ENCODE assay signal across 24 cellular contexts in genomic region chrX:8044861-8045434, GRCh38.
"Had no signal": no experiment of that assay in that cellular context is flagged by ENCODE, and none has a peak within 500 bp of the region (broad histone marks: within the 10 kb centered on the region; RNA-seq: fewer than 3 reads in every experiment).

No MANE protein-coding gene starts in this region.

- H3K36me3 Mint-ChIP-seq: activated naive CD8-positive, alpha-beta T cell treated with anti-CD3 and anti-CD28 coated beads, Interleukin-2, amount 10 ng/mL, durations not matched to agents 7 days and 5 days; neural progenitor cell had no signal

- H3K9me3 ChIP-seq: gastrocnemius medialis, mucosa of descending colon, pancreas, sigmoid colon, tibial artery had no signal

- H3K4me3 ChIP-seq: gastrocnemius medialis, mucosa of descending colon, neural progenitor cell, pancreas, sigmoid colon, tibial artery had no signal

- H3K27ac Mint-ChIP-seq: activated B cell treated with CpG ODN at 0.5 μM for 24 hours; activated CD4-positive, alpha-beta memory T cell treated with anti-CD3 and anti-CD28 coated beads, Interleukin-2, amount 10 ng/mL, durations not matched to agents 7 days and 5 days; activated naive CD8-positive, alpha-beta T cell treated with anti-CD3 and anti-CD28 coated beads, Interleukin-2, amount 10 ng/mL, durations not matched to agents 7 days and 5 days; activated T-helper 17 cell treated with anti-CD3 and anti-CD28 coated beads, Interleukin-2, amount 50 U/mL, for 72 hours; dendritic cell treated with granulocyte-macrophage colony-stimulating factor and Interleukin-4, amounts not matched to agents 40 ng/mL and 50 ng/mL, for 4 days; naive B cell; neural progenitor cell; stimulated activated memory B cell treated with anti-CD40 and anti-IgM and Interleukin-4, amounts not matched to agents 10 μg/mL and 1 μg/mL and 100 μg/mL, for 72 hours had no signal

- DNase-seq: activated B cell treated with CpG ODN at 0.5 μM for 24 hours; activated CD4-positive, alpha-beta memory T cell treated with anti-CD3 and anti-CD28 coated beads, Interleukin-2, amount 10 ng/mL, durations not matched to agents 7 days and 5 days; activated CD4-positive, alpha-beta T cell treated with anti-CD3 and anti-CD28 coated beads for 4 hours; activated naive CD4-positive, alpha-beta T cell treated with Interleukin-2 at 50 U/mL for 16 hours; activated naive CD8-positive, alpha-beta T cell treated with anti-CD3 and anti-CD28 coated beads, Interleukin-2, amount 10 ng/mL, durations not matched to agents 7 days and 5 days; activated T-cell treated with anti-CD3 and anti-CD28 coated beads, Interleukin-2, amount 50 U/mL, for 1 hour; effector memory CD4-positive, alpha-beta T cell; gastrocnemius medialis; head of caudate nucleus; mesenchymal stem cell; mucosa of descending colon; naive B cell; pancreas; sigmoid colon; stimulated activated CD4-positive, alpha-beta T cell treated with anti-CD3 and anti-CD28 coated beads, Interleukin-4, amount 100 ng/mL, for 4 hours; T-helper 1 cell; T-helper 9 cell; tibial artery had no signal

- FAIRE-seq: pancreas had no signal

- H3K4me3 Mint-ChIP-seq: activated B cell treated with CpG ODN at 0.5 μM for 24 hours; activated CD4-positive, alpha-beta memory T cell treated with anti-CD3 and anti-CD28 coated beads, Interleukin-2, amount 10 ng/mL, durations not matched to agents 7 days and 5 days; activated naive CD8-positive, alpha-beta T cell treated with anti-CD3 and anti-CD28 coated beads, Interleukin-2, amount 10 ng/mL, durations not matched to agents 7 days and 5 days; activated T-helper 17 cell treated with anti-CD3 and anti-CD28 coated beads, Interleukin-2, amount 50 U/mL, for 72 hours; dendritic cell treated with granulocyte-macrophage colony-stimulating factor and Interleukin-4, amounts not matched to agents 40 ng/mL and 50 ng/mL, for 4 days; neural progenitor cell; stimulated activated memory B cell treated with anti-CD40 and anti-IgM and Interleukin-4, amounts not matched to agents 10 μg/mL and 1 μg/mL and 100 μg/mL, for 72 hours had no signal

- H2AFZ ChIP-seq: neural progenitor cell had no signal

- H3K27me3 ChIP-seq: gastrocnemius medialis, neural progenitor cell, pancreas, sigmoid colon, tibial artery had no signal

- ATAC-seq: activated T-helper 17 cell treated with anti-CD3 and anti-CD28 coated beads, Interleukin-2, amount 50 U/mL, for 72 hours; gastrocnemius medialis; mucosa of descending colon; pancreas; SK-N-SH treated with all-trans-retinoic acid at 6 μM for 48 hours; stimulated activated memory B cell treated with anti-CD40 and anti-IgM and Interleukin-4, amounts not matched to agents 10 μg/mL and 1 μg/mL and 100 μg/mL, for 72 hours had no signal

- H3K27me3 Mint-ChIP-seq: activated B cell treated with CpG ODN at 0.5 μM for 24 hours; activated CD4-positive, alpha-beta memory T cell treated with anti-CD3 and anti-CD28 coated beads, Interleukin-2, amount 10 ng/mL, durations not matched to agents 7 days and 5 days; activated naive CD8-positive, alpha-beta T cell treated with anti-CD3 and anti-CD28 coated beads, Interleukin-2, amount 10 ng/mL, durations not matched to agents 7 days and 5 days; activated T-helper 17 cell treated with anti-CD3 and anti-CD28 coated beads, Interleukin-2, amount 50 U/mL, for 72 hours; dendritic cell treated with granulocyte-macrophage colony-stimulating factor and Interleukin-4, amounts not matched to agents 40 ng/mL and 50 ng/mL, for 4 days; naive B cell; stimulated activated memory B cell treated with anti-CD40 and anti-IgM and Interleukin-4, amounts not matched to agents 10 μg/mL and 1 μg/mL and 100 μg/mL, for 72 hours had no signal

- H3K27ac ChIP-seq: epithelial cell of prostate, gastrocnemius medialis, neural progenitor cell, pancreas, sigmoid colon, tibial artery had no signal

- H3K36me3 ChIP-seq: gastrocnemius medialis, neural progenitor cell, pancreas, sigmoid colon, tibial artery had no signal

- H3K4me2 ChIP-seq: neural progenitor cell had no signal

- H3K4me1 ChIP-seq: pancreas, tibial artery had no signal

- H3K9ac ChIP-seq: neural progenitor cell had no signal

- H3K9me3 Mint-ChIP-seq: activated B cell treated with CpG ODN at 0.5 μM for 24 hours; activated CD4-positive, alpha-beta memory T cell treated with anti-CD3 and anti-CD28 coated beads, Interleukin-2, amount 10 ng/mL, durations not matched to agents 7 days and 5 days; activated T-helper 17 cell treated with anti-CD3 and anti-CD28 coated beads, Interleukin-2, amount 50 U/mL, for 72 hours; dendritic cell treated with granulocyte-macrophage colony-stimulating factor and Interleukin-4, amounts not matched to agents 40 ng/mL and 50 ng/mL, for 4 days had no signal

- H3K4me1 Mint-ChIP-seq: activated CD4-positive, alpha-beta memory T cell treated with anti-CD3 and anti-CD28 coated beads, Interleukin-2, amount 10 ng/mL, durations not matched to agents 7 days and 5 days; activated naive CD8-positive, alpha-beta T cell treated with anti-CD3 and anti-CD28 coated beads, Interleukin-2, amount 10 ng/mL, durations not matched to agents 7 days and 5 days; activated T-helper 17 cell treated with anti-CD3 and anti-CD28 coated beads, Interleukin-2, amount 50 U/mL, for 72 hours had no signal
